Comparison of ENCODE assay signal across 1 cellular context in the genomic region with DNA sequence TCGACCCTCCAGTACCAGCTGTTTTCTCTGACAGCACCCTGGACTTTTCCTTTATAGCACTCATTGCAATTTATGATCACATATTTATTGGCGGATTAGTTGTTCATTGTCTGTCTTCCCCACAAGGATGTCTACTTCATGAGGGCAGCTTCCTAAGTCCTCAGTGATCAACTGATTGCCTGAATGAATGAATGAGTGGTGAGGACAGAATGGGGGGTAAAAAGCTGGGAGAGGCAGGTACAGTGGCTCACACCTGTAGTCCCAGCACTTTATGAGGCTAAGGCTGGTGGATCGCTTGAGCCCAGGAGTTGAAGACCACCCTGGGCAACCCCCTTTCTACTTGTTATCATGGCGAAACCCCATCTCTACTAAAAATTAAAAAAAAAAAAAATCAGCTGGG.
TF ChIP-seq lines count a peak whose summit lies in the region.

No MANE protein-coding gene starts in this region.

TF ChIP-seq in GM12878, 131 proteins besides CTCF, POLR2A, EP300 and RAD21:
- no peak for TF ChIP-seq SP1 (IDR thresholded peaks at IDR 0.05; ENCODE audit: low read depth, low read length)
- TF ChIP-seq ZNF24 (IDR thresholded peaks at IDR 0.05), result 0 out of 2 replicates have a peak, but pooled peaks have one; percentile 60
